Comparison of ENCODE assay signal across 10 cellular contexts in the genomic region with DNA sequence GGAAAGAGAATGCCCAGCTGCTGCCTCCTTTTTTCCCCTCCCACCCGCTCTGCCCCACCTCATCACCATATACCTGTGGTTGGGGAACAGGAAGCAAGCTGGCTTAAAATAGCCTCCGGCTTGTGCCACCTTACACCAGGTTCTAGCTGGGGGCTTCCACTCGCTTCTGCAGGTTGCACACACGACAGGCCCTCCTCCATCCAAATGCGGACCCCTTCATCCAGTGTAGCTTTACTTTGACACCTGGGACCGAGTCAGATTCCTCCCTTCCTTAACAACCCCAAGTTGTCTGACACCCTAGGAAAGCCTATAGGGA. TPM values are rescaled to one million over a fixed set of nuclear protein-coding genes. Genes with fewer than 3 reads are reported as not detected.
DNase-seq lines count a peak whose midpoint lies in the region; ATAC-seq and TF ChIP-seq lines count a peak whose summit lies in the region.
"Had no signal": no experiment of that assay in that cellular context is flagged by ENCODE, and none has a peak within 500 bp of the region (broad histone marks: within the 10 kb centered on the region; RNA-seq: fewer than 3 reads in every experiment).

No MANE protein-coding gene starts in this region.

- H3K9me3 ChIP-seq in CD8-positive, alpha-beta T cell (ENCODE audit: low read length): no peaks in the 10 kb centered on the region
- no peaks in the 10 kb centered on the region for H3K9me3 ChIP-seq in naive thymus-derived CD4-positive, alpha-beta T cell (ENCODE audit: control insufficient read depth in 2 of 3, low read length in 3 of 3)
- no peaks in the 10 kb centered on the region for H3K9me3 ChIP-seq in tibial nerve

- H3K27ac Mint-ChIP-seq in CD8-positive, alpha-beta T cell: peak overlapping the region; percentile 92
- H3K27ac Mint-ChIP-seq in brain: peak overlapping the region; percentile 91 to 96 (median 94)
- H3K27ac Mint-ChIP-seq in naive thymus-derived CD4-positive, alpha-beta T cell: peak overlapping the region; percentile 69 to 94 (median 86)
- H3K27ac Mint-ChIP-seq: HFFc6 had no signal

- no peak for TF ChIP-seq RAD21 in Ishikawa (IDR thresholded peaks at IDR 0.05; ENCODE audit: low read depth)

- peak overlapping the region; percentile 82 for H3K4me3 Mint-ChIP-seq in CD8-positive, alpha-beta T cell
- H3K4me3 Mint-ChIP-seq in brain: peak overlapping the region in 4 of 5 experiments; percentile 22 to 56 (median 38)
- peak overlapping the region; percentile 79 to 90 (median 86) for H3K4me3 Mint-ChIP-seq in naive thymus-derived CD4-positive, alpha-beta T cell
- H3K4me3 Mint-ChIP-seq: HFFc6 had no signal

- WGBS in tibial nerve, 2 donors: 75 to 88% methylated on average over 6 of the region's 6 CpGs

- no peaks in the 10 kb centered on the region for H3K36me3 Mint-ChIP-seq in CD8-positive, alpha-beta T cell
- no peaks in the 10 kb centered on the region for H3K36me3 Mint-ChIP-seq in brain
- H3K36me3 Mint-ChIP-seq in naive thymus-derived CD4-positive, alpha-beta T cell: no peaks in the 10 kb centered on the region

- no peak for TF ChIP-seq CTCF in CD8-positive, alpha-beta T cell (IDR thresholded peaks at IDR 0.05)
- TF ChIP-seq CTCF in brain (conservative IDR thresholded peaks at IDR 0.05): no peak
- TF ChIP-seq CTCF in tibial nerve (IDR thresholded peaks at IDR 0.05): no peak

- POLR2A ChIA-PET in CD8-positive, alpha-beta T cell (lab: Charles Lee): interaction anchor here (0.8 to 1.4 kb wide), 3 partner anchors 12 to 35 kb away, joined by 3 to 8 read pairs (median 4); no protein-coding TSS in a partner anchor
- POLR2A ChIA-PET in naive thymus-derived CD4-positive, alpha-beta T cell (lab: Charles Lee): interaction anchor here (0.6 to 1.6 kb wide), 7 partner anchors 11 to 236 kb away, joined by 3 to 5 read pairs (median 3); no protein-coding TSS in a partner anchor

- DNase-seq in CD8-positive, alpha-beta T cell: no peak
- no peak for DNase-seq in naive thymus-derived CD4-positive, alpha-beta T cell
- DNase-seq in tibial nerve (ENCODE audit: low spot score in 2 of 2): no peak
- no peak for DNase-seq in NAMALWA (ENCODE audit: low spot score)
- no peak for DNase-seq in GOT3 (lab: John Stamatoyannopoulos, UW)

- H3K27ac ChIP-seq in CD8-positive, alpha-beta T cell (ENCODE audit: low read depth, low read length): no peak overlapping the region
- H3K27ac ChIP-seq in naive thymus-derived CD4-positive, alpha-beta T cell (ENCODE audit: low read depth, low read length): peak overlapping the region; percentile 48
- peak overlapping the region in 2 of 4 donors; percentile 43 to 50 for H3K27ac ChIP-seq in tibial nerve

- no peak; the same call in 1 of the 2 replicates for TF ChIP-seq EP300 in Ishikawa (IDR thresholded peaks at IDR 0.05; ENCODE audit: borderline replicate concordance)
- TF ChIP-seq EP300 in tibial nerve (IDR thresholded peaks at IDR 0.05): no peak

- TF ChIP-seq POLR2A in tibial nerve (IDR thresholded peaks at IDR 0.05): no peak

- H3K4me1 Mint-ChIP-seq in CD8-positive, alpha-beta T cell (ENCODE audit: low read depth): peaks cover 42% of the 10 kb centered on the region
- peaks cover 100% of the 10 kb centered on the region for H3K4me1 Mint-ChIP-seq in brain
- peaks cover 18 to 26% (median 23%) of the 10 kb centered on the region in 7 donors for H3K4me1 Mint-ChIP-seq in naive thymus-derived CD4-positive, alpha-beta T cell

- H3K4me1 ChIP-seq in CD8-positive, alpha-beta T cell (ENCODE audit: insufficient read depth, low read length): peaks cover 25% of the 10 kb centered on the region
- H3K4me1 ChIP-seq in naive thymus-derived CD4-positive, alpha-beta T cell (ENCODE audit: control insufficient read depth in 2 of 2, insufficient read depth in 2 of 2, low read length in 2 of 2): peaks cover 17 to 34% of the 10 kb centered on the region in 2 donors
- peaks cover 0 to 52% (median 25%) of the 10 kb centered on the region in 4 donors for H3K4me1 ChIP-seq in tibial nerve

- ATAC-seq in CD8-positive, alpha-beta T cell: no peak
- ATAC-seq in naive thymus-derived CD4-positive, alpha-beta T cell: no peak
- ATAC-seq in HG02973 (IDR thresholded peaks at IDR 0.05; ENCODE audit: unreplicated experiment): no peak

- peak overlapping the region; percentile 53 for H3K4me3 ChIP-seq in CD8-positive, alpha-beta T cell (ENCODE audit: low read depth, low read length)
- H3K4me3 ChIP-seq in naive thymus-derived CD4-positive, alpha-beta T cell (ENCODE audit: low read length): peak overlapping the region; percentile 52
- H3K4me3 ChIP-seq in tibial nerve: peak overlapping the region in 1 of 4 donors; percentile 23

- CTCF ChIA-PET in CD8-positive, alpha-beta T cell (lab: Charles Lee): interaction anchor here (0.7 to 2.4 kb wide), 14 partner anchors 9 to 168 kb away, joined by 3 to 18 read pairs (median 4); no protein-coding TSS in a partner anchor
- CTCF ChIA-PET in naive thymus-derived CD4-positive, alpha-beta T cell (lab: Charles Lee): interaction anchor here (0.9 to 1.4 kb wide), 3 partner anchors 44 to 106 kb away, joined by 4 read pairs; no protein-coding TSS in a partner anchor

- no peaks in the 10 kb centered on the region for H3K27me3 ChIP-seq in CD8-positive, alpha-beta T cell (ENCODE audit: insufficient read depth, low read length)
- H3K27me3 ChIP-seq in naive thymus-derived CD4-positive, alpha-beta T cell (ENCODE audit: control insufficient read depth in 2 of 2, insufficient read depth in 2 of 2, low read length in 2 of 2): no peaks in the 10 kb centered on the region
- peaks cover 0 to 3% of the 10 kb centered on the region in 2 donors for H3K27me3 ChIP-seq in tibial nerve

- no peaks in the 10 kb centered on the region for H3K36me3 ChIP-seq in CD8-positive, alpha-beta T cell (ENCODE audit: insufficient read depth, low read length)
- no peaks in the 10 kb centered on the region for H3K36me3 ChIP-seq in naive thymus-derived CD4-positive, alpha-beta T cell (ENCODE audit: control insufficient read depth in 2 of 3, insufficient read depth in 3 of 3, low read length in 3 of 3)
- no peaks in the 10 kb centered on the region for H3K36me3 ChIP-seq in tibial nerve

- intact Hi-C loops in CD8-positive, alpha-beta T cell (cut with DNase I, micrococcal nuclease): loop anchor here (5.0 kb wide), 2 partner anchors 41 to 46 kb away; no protein-coding TSS in a partner anchor
- intact Hi-C loops in naive thymus-derived CD4-positive, alpha-beta T cell (cut with micrococcal nuclease): loop anchor here in 1 of 2 donors (1.0 to 5.0 kb wide), 3 partner anchors 11 to 89 kb away; no protein-coding TSS in a partner anchor

- no peaks in the 10 kb centered on the region for H3K27me3 Mint-ChIP-seq in CD8-positive, alpha-beta T cell (ENCODE audit: low read depth)
- peaks cover 5% of the 10 kb centered on the region for H3K27me3 Mint-ChIP-seq in brain
- H3K27me3 Mint-ChIP-seq in naive thymus-derived CD4-positive, alpha-beta T cell: peaks cover 0 to 15% (median 3%) of the 10 kb centered on the region in 5 donors

- no peaks in the 10 kb centered on the region for H3K9me3 Mint-ChIP-seq in CD8-positive, alpha-beta T cell
- H3K9me3 Mint-ChIP-seq in brain: peaks cover 0 to 2% (median 0%) of the 10 kb centered on the region in 5 experiments
- no peaks in the 10 kb centered on the region for H3K9me3 Mint-ChIP-seq in naive thymus-derived CD4-positive, alpha-beta T cell
- H3K9me3 Mint-ChIP-seq: HFFc6 had no signal

TF ChIP-seq in Ishikawa, 13 proteins besides CTCF, POLR2A, EP300 and RAD21 (continues in another document):
- TF ChIP-seq, protein P1, sequence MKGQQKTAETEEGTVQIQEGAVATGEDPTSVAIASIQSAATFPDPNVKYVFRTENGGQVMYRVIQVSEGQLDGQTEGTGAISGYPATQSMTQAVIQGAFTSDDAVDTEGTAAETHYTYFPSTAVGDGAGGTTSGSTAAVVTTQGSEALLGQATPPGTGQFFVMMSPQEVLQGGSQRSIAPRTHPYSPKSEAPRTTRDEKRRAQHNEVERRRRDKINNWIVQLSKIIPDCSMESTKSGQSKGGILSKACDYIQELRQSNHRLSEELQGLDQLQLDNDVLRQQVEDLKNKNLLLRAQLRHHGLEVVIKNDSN (IDR thresholded peaks at IDR 0.05): 0 out of 2 replicates have a peak, but pooled peaks have one; percentile 13
- TF ChIP-seq TAF1 (IDR thresholded peaks at IDR 0.05; ENCODE audit: low read depth): no peak
- no peak; the same call in 1 of the 2 replicates for TF ChIP-seq ZBTB7A (IDR thresholded peaks at IDR 0.05; ENCODE audit: low read depth)
- no peak for TF ChIP-seq YY1 (IDR thresholded peaks at IDR 0.05; ENCODE audit: low read depth)
- no peak for TF ChIP-seq EGR1 (IDR thresholded peaks at IDR 0.05)
- TF ChIP-seq, protein P2, sequence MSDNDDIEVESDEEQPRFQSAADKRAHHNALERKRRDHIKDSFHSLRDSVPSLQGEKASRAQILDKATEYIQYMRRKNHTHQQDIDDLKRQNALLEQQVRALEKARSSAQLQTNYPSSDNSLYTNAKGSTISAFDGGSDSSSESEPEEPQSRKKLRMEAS (IDR thresholded peaks at IDR 0.05): no peak
- TF ChIP-seq CEBPB (IDR thresholded peaks at IDR 0.05): no peak
- TF ChIP-seq FOXM1 (IDR thresholded peaks at IDR 0.05; ENCODE audit: borderline replicate concordance, low read depth): no peak
- TF ChIP-seq TEAD4 (IDR thresholded peaks at IDR 0.05): no peak; the same call in 1 of the 2 replicates
- TF ChIP-seq TCF12 (IDR thresholded peaks at IDR 0.05; ENCODE audit: low read depth): no peak
- no peak for TF ChIP-seq CREB1 (IDR thresholded peaks at IDR 0.05; ENCODE audit: low read depth)

RNA-seq across cellular contexts. Expression of a gene that starts 14.6 kb away (rescaled TPM):
- not detected for total RNA-seq in CD8-positive, alpha-beta T cell
- polyA plus RNA-seq in brain (ENCODE audit: insufficient read depth, low read depth, low replicate concordance): 0.10 TPM
- under 1 TPM in 4 of 5 experiments, not detected in 1; 0.12 to 0.44 (median 0.31) TPM for total RNA-seq in naive thymus-derived CD4-positive, alpha-beta T cell
- polyA plus RNA-seq in naive thymus-derived CD4-positive, alpha-beta T cell: under 1 TPM in 1 of 2 donors, not detected in 1; 0.13 TPM
- total RNA-seq in tibial nerve: under 1 TPM in 1 of 4 donors, not detected in 3; 0.44 TPM
- total RNA-seq: HFFc6, myocyte had no signal

RNA-seq across cellular contexts. Expression of a gene that starts 19.4 kb away (rescaled TPM):
- total RNA-seq in CD8-positive, alpha-beta T cell: not detected
- polyA plus RNA-seq in brain (ENCODE audit: insufficient read depth, low read depth, low replicate concordance): not detected
- total RNA-seq in naive thymus-derived CD4-positive, alpha-beta T cell: under 1 TPM in 1 of 5 experiments, not detected in 4; 0.97 TPM
- not detected for polyA plus RNA-seq in naive thymus-derived CD4-positive, alpha-beta T cell
- total RNA-seq in tibial nerve: not detected
- total RNA-seq: HFFc6, myocyte had no signal
